In genomic region chr4:122663814-122664610, GRCh38 we compare ENCODE assay signal across 19 cellular contexts. TPM values are rescaled to one million over a fixed set of nuclear protein-coding genes. Genes with fewer than 3 reads are reported as not detected.
A peak's percentile ranks its signal among the peaks of the same experiment; 100 is the strongest.
DNase-seq lines count a peak whose midpoint lies in the region; ATAC-seq, FAIRE-seq and TF ChIP-seq lines count a peak whose summit lies in the region.
"Had no signal": no experiment of that assay in that cellular context is flagged by ENCODE, and none has a peak within 500 bp of the region (broad histone marks: within the 10 kb centered on the region; RNA-seq: fewer than 3 reads in every experiment).

No MANE protein-coding gene starts in this region.

- H2AFZ ChIP-seq in smooth muscle cell (ENCODE audit: low read depth) = peak overlapping the region; percentile 74
- H2AFZ ChIP-seq in GM23338 = no peak overlapping the region
- H2AFZ ChIP-seq: neural progenitor cell had no signal

- H3K4me1 ChIP-seq in smooth muscle cell (ENCODE audit: low read depth) (peaks cover 13% of the 10 kb centered on the region), GM23338 (ENCODE audit: insufficient read depth) (no peaks in the 10 kb centered on the region)
- H3K4me1 ChIP-seq: neural progenitor cell had no signal

- no peaks in the 10 kb centered on the region for H3K27me3 ChIP-seq in smooth muscle cell (ENCODE audit: low read depth)
- no peaks in the 10 kb centered on the region for H3K27me3 ChIP-seq in GM23338 (ENCODE audit: insufficient read depth)
- H3K27me3 ChIP-seq: neural progenitor cell, vagina had no signal

- H3K4me3 Mint-ChIP-seq in activated CD8-positive, alpha-beta memory T cell treated with anti-CD3 and anti-CD28 coated beads, Interleukin-2, amount 10 ng/mL, durations not matched to agents 7 days and 5 days = peak overlapping the region; percentile 18
- H3K4me3 Mint-ChIP-seq in T-helper 2 cell treated with Interferon-gamma antibody and Interleukin-4, amounts not matched to agents 5 μg/mL and 100 μg/mL, for 36 hours = peak overlapping the region; percentile 80
- no peak overlapping the region for H3K4me3 Mint-ChIP-seq in chondrocyte (ENCODE audit: unreplicated experiment)
- H3K4me3 Mint-ChIP-seq in GM23338 = no peak overlapping the region
- H3K4me3 Mint-ChIP-seq: neural progenitor cell had no signal

- peak overlapping the region; percentile 77 for H3K27ac ChIP-seq in smooth muscle cell (ENCODE audit: low read depth)
- no peak overlapping the region for H3K27ac ChIP-seq in GM23338 (ENCODE audit: low read depth)
- H3K27ac ChIP-seq: neural progenitor cell, skin epidermis, vagina had no signal

- H3K4me2 ChIP-seq in smooth muscle cell (peak overlapping the region; percentile 62), GM23338 (no peak overlapping the region)
- H3K4me2 ChIP-seq: neural progenitor cell had no signal

- H3F3A ChIP-seq in smooth muscle cell (ENCODE audit: low read depth) = peaks cover 25% of the 10 kb centered on the region
- no peaks in the 10 kb centered on the region for H3F3A ChIP-seq in GM23338 (replicated peaks; ENCODE audit: low read depth)

- no peaks in the 10 kb centered on the region for H3K9me3 ChIP-seq in smooth muscle cell (replicated peaks; ENCODE audit: low read depth)
- H3K9me3 ChIP-seq: vagina had no signal

- no peak overlapping the region for H3K4me3 ChIP-seq in smooth muscle cell
- no peak overlapping the region for H3K4me3 ChIP-seq in GM23338
- H3K4me3 ChIP-seq: neural progenitor cell, skin epidermis, vagina had no signal

- DNase-seq in activated CD8-positive, alpha-beta memory T cell treated with anti-CD3 and anti-CD28 coated beads, Interleukin-2, amount 10 ng/mL, durations not matched to agents 7 days and 5 days = no peak
- DNase-seq in activated CD8-positive, alpha-beta memory T cell treated with anti-CD3 and anti-CD28 coated beads for 24 hours = no peak
- peak; percentile 58 for DNase-seq in T-helper 2 cell treated with Interferon-gamma antibody and Interleukin-4, amounts not matched to agents 5 μg/mL and 100 μg/mL, for 36 hours (ENCODE audit: low spot score)
- DNase-seq in chondrocyte (ENCODE audit: low spot score) = no peak
- no peak for DNase-seq in smooth muscle cell (lab: John Stamatoyannopoulos, UW; ENCODE audit: unreplicated experiment)
- DNase-seq in GM23338 (ENCODE audit: low spot score) = no peak
- DNase-seq in GM19239 (ENCODE audit: insufficient read length, low spot score) = no peak
- DNase-seq: central memory CD4-positive, alpha-beta T cell; hippocampal formation; NCI-H1417; NCI-H774; Right ventricle myocardium superior had no signal

- H3K79me2 ChIP-seq in smooth muscle cell (ENCODE audit: low read depth) (no peaks in the 10 kb centered on the region), GM23338 (replicated peaks; ENCODE audit: insufficient read depth) (no peaks in the 10 kb centered on the region)

- no peaks in the 10 kb centered on the region for H3K36me3 ChIP-seq in smooth muscle cell (ENCODE audit: low read depth)
- H3K36me3 ChIP-seq in GM23338 (ENCODE audit: insufficient read depth) = no peaks in the 10 kb centered on the region
- H3K36me3 ChIP-seq: neural progenitor cell, vagina had no signal

- CTCF ChIA-PET in activated CD8-positive, alpha-beta memory T cell treated with anti-CD3 and anti-CD28 coated beads, Interleukin-2, amount 10 ng/mL, durations not matched to agents 7 days and 5 days (lab: Charles Lee) = interaction anchor here (2.4 kb wide), 1 partner anchor 54 kb away, joined by 7 read pairs; no protein-coding TSS in a partner anchor

- peaks cover 8% of the 10 kb centered on the region for H3K27me3 Mint-ChIP-seq in activated CD8-positive, alpha-beta memory T cell treated with anti-CD3 and anti-CD28 coated beads, Interleukin-2, amount 10 ng/mL, durations not matched to agents 7 days and 5 days
- no peaks in the 10 kb centered on the region for H3K27me3 Mint-ChIP-seq in T-helper 2 cell treated with Interferon-gamma antibody and Interleukin-4, amounts not matched to agents 5 μg/mL and 100 μg/mL, for 36 hours (ENCODE audit: low read depth)
- H3K27me3 Mint-ChIP-seq in chondrocyte (ENCODE audit: low read depth) = no peaks in the 10 kb centered on the region
- no peaks in the 10 kb centered on the region for H3K27me3 Mint-ChIP-seq in GM23338 (ENCODE audit: insufficient read depth, low read depth, poor library complexity)

- peak; percentile 28 for ATAC-seq in activated CD8-positive, alpha-beta memory T cell treated with anti-CD3 and anti-CD28 coated beads, Interleukin-2, amount 10 ng/mL, durations not matched to agents 7 days and 5 days
- ATAC-seq in GM23338 (no peak), GM18498 (IDR thresholded peaks at IDR 0.05; ENCODE audit: unreplicated experiment) (no peak)

- peaks cover 4% of the 10 kb centered on the region for H3K36me3 Mint-ChIP-seq in activated CD8-positive, alpha-beta memory T cell treated with anti-CD3 and anti-CD28 coated beads, Interleukin-2, amount 10 ng/mL, durations not matched to agents 7 days and 5 days
- H3K36me3 Mint-ChIP-seq in T-helper 2 cell treated with Interferon-gamma antibody and Interleukin-4, amounts not matched to agents 5 μg/mL and 100 μg/mL, for 36 hours (ENCODE audit: low read depth) = peaks cover 2% of the 10 kb centered on the region
- H3K36me3 Mint-ChIP-seq in chondrocyte (ENCODE audit: low read depth) = no peaks in the 10 kb centered on the region
- H3K36me3 Mint-ChIP-seq in GM23338 (ENCODE audit: low read depth) = no peaks in the 10 kb centered on the region
- H3K36me3 Mint-ChIP-seq: neural progenitor cell had no signal

- H4K20me1 ChIP-seq in smooth muscle cell (ENCODE audit: low read depth) (no peaks in the 10 kb centered on the region), GM23338 (replicated peaks; ENCODE audit: insufficient read depth) (no peaks in the 10 kb centered on the region)

- H3K27ac Mint-ChIP-seq in activated CD8-positive, alpha-beta memory T cell treated with anti-CD3 and anti-CD28 coated beads, Interleukin-2, amount 10 ng/mL, durations not matched to agents 7 days and 5 days = peak overlapping the region; percentile 48
- peak overlapping the region; percentile 84 for H3K27ac Mint-ChIP-seq in T-helper 2 cell treated with Interferon-gamma antibody and Interleukin-4, amounts not matched to agents 5 μg/mL and 100 μg/mL, for 36 hours
- H3K27ac Mint-ChIP-seq in chondrocyte (ENCODE audit: unreplicated experiment) (peak overlapping the region; percentile 79), GM23338 (no peak overlapping the region)
- H3K27ac Mint-ChIP-seq: neural progenitor cell had no signal

- H3K9me3 Mint-ChIP-seq in activated CD8-positive, alpha-beta memory T cell treated with anti-CD3 and anti-CD28 coated beads, Interleukin-2, amount 10 ng/mL, durations not matched to agents 7 days and 5 days (ENCODE audit: low read depth) = no peaks in the 10 kb centered on the region
- H3K9me3 Mint-ChIP-seq in T-helper 2 cell treated with Interferon-gamma antibody and Interleukin-4, amounts not matched to agents 5 μg/mL and 100 μg/mL, for 36 hours = no peaks in the 10 kb centered on the region
- peaks cover under 1% of the 10 kb centered on the region for H3K9me3 Mint-ChIP-seq in chondrocyte (ENCODE audit: low read depth)
- H3K9me3 Mint-ChIP-seq in GM23338 = no peaks in the 10 kb centered on the region
- H3K9me3 Mint-ChIP-seq: neural progenitor cell had no signal

- TF ChIP-seq CTCF in chondrocyte (IDR thresholded peaks at IDR 0.05) (peak; percentile 54), smooth muscle cell (IDR thresholded peaks at IDR 0.05; ENCODE audit: borderline replicate concordance, insufficient read depth, poor library complexity, severe bottlenecking) (no peak), GM23338 (conservative IDR thresholded peaks at IDR 0.05; ENCODE audit: low read depth in 2 of 2) (no peak)

- WGBS in smooth muscle cell (ENCODE audit: low lambda C conversion rate) = 72% methylated on average over 9 of the region's 9 CpGs

- peaks cover 39% of the 10 kb centered on the region for H3K4me1 Mint-ChIP-seq in activated CD8-positive, alpha-beta memory T cell treated with anti-CD3 and anti-CD28 coated beads, Interleukin-2, amount 10 ng/mL, durations not matched to agents 7 days and 5 days
- peaks cover 69% of the 10 kb centered on the region for H3K4me1 Mint-ChIP-seq in T-helper 2 cell treated with Interferon-gamma antibody and Interleukin-4, amounts not matched to agents 5 μg/mL and 100 μg/mL, for 36 hours (ENCODE audit: low read depth)
- H3K4me1 Mint-ChIP-seq in chondrocyte (ENCODE audit: low read depth) (peaks cover 60% of the 10 kb centered on the region), GM23338 (no peaks in the 10 kb centered on the region; the same call in 1 of the 3 replicates)
- H3K4me1 Mint-ChIP-seq: neural progenitor cell had no signal

- H3K9me2 ChIP-seq in GM23338 (ENCODE audit: insufficient read depth) = no peaks in the 10 kb centered on the region; the same call in 1 of the 2 replicates

- H3K9ac ChIP-seq in smooth muscle cell (ENCODE audit: low read depth) = no peak overlapping the region
- H3K9ac ChIP-seq: neural progenitor cell had no signal

- no peak for FAIRE-seq in GM19239 (lab: Jason Lieb, UNC)
- FAIRE-seq: D721Med had no signal

TF ChIP-seq in GM23338, 12 proteins besides CTCF, POLR2A, EP300 and RAD21 (continues in another document):
- no peak for TF ChIP-seq POLR2AphosphoS5 (IDR thresholded peaks at IDR 0.05; ENCODE audit: low read depth)

RNA-seq across cellular contexts. Expression of gene IL21, which starts 43.1 kb away (rescaled TPM):
- total RNA-seq in activated CD8-positive, alpha-beta memory T cell treated with anti-CD3 and anti-CD28 coated beads, Interleukin-2, amount 10 ng/mL, durations not matched to agents 7 days and 5 days = under 1 TPM; 0.09 to 0.52 TPM
- total RNA-seq in chondrocyte (not detected in 3 replicates), smooth muscle cell (not detected in 2 replicates)
- polyA plus RNA-seq in smooth muscle cell (not detected in 2 replicates), GM23338 (2016; fragmentation: Nextera tagmentation; extraction: Ambion mirVana) (not detected in 2 replicates)
- not detected in 2 replicates for total RNA-seq in GM23338 (2014; rRNA removed; shearing (Covaris generic))
- total RNA-seq: epithelial cell of proximal tubule, liver, Right ventricle myocardium superior, vagina had no signal
- polyA plus RNA-seq: liver had no signal

Comparison
In these comparisons a context has a peak if more than half of its experiments do, and no peak if none do; other contexts are left out.
1. H3K4me3 Mint-ChIP-seq: peak in activated CD8-positive, alpha-beta memory T cell treated with anti-CD3 and anti-CD28 coated beads, Interleukin-2, amount 10 ng/mL, durations not matched to agents 7 days and 5 days (single experiment) and T-helper 2 cell treated with Interferon-gamma antibody and Interleukin-4, amounts not matched to agents 5 μg/mL and 100 μg/mL, for 36 hours (single experiment); none in chondrocyte (single experiment) and GM23338 (single experiment).